22 cellular contexts compared by ENCODE assay signal in genomic region chr3:166296179-166296783, GRCh38.
"Had no signal": no experiment of that assay in that cellular context is flagged by ENCODE, and none has a peak within 500 bp of the region (broad histone marks: within the 10 kb centered on the region; RNA-seq: fewer than 3 reads in every experiment).

No MANE protein-coding gene starts in this region.

- H3K36me3 Mint-ChIP-seq: T-cell had no signal

- H3K4me2 ChIP-seq: SK-N-SH had no signal

- H3K9me3 ChIP-seq: SK-N-SH had no signal

- H3K9me2 ChIP-seq: SK-N-SH had no signal

- FAIRE-seq: HepG2, RCC 7860 had no signal

- H3K9ac ChIP-seq: SK-N-SH had no signal

- H3K4me3 Mint-ChIP-seq: T-cell had no signal

- H3K27ac Mint-ChIP-seq: T-cell had no signal

- H3K27me3 Mint-ChIP-seq: T-cell had no signal

- ATAC-seq: HepG2, T-cell had no signal

- DNase-seq: IMR-90, Karpas-422, KG1, MM.1S, NCI-H1092 treated with DMSO at 0.1 percent for 48 hours, NCI-H1436, NCI-H187, NCI-H2029 treated with DMSO at 0.1 percent for 48 hours, NCI-H2171, NCI-H226, NCI-H446, NCI-H510A, NCI-H524 treated with DMSO at 0.1 percent for 48 hours, NCI-H69, NCI-H774, RPMI8226, SHP77, SK-N-SH, SW 1271, T-cell had no signal

- H3K4me1 Mint-ChIP-seq: T-cell had no signal
